Comparison of ENCODE assay signal across 14 cellular contexts in genomic region chr14:21072781-21073339, GRCh38. TPM values are rescaled to one million over a fixed set of nuclear protein-coding genes. Genes with fewer than 3 reads are reported as not detected.
DNase-seq lines count a peak whose midpoint lies in the region; ATAC-seq and TF ChIP-seq lines count a peak whose summit lies in the region.
"Had no signal": no experiment of that assay in that cellular context is flagged by ENCODE, and none has a peak within 500 bp of the region (broad histone marks: within the 10 kb centered on the region; RNA-seq: fewer than 3 reads in every experiment).

No MANE protein-coding gene starts in this region.

- TF ChIP-seq CTCF in right atrium auricular region (IDR thresholded peaks at IDR 0.05) (no peak), dorsolateral prefrontal cortex (IDR thresholded peaks at IDR 0.05 in 54 of 56, conservative IDR thresholded peaks at IDR 0.05 in 2 of 56; ENCODE audit: low read depth in 1 of 56, partially characterized antibody in 56 of 56) (no peak), neural crest cell (conservative IDR thresholded peaks at IDR 0.05) (no peak), vagina (IDR thresholded peaks at IDR 0.05) (no peak)

- H3K4me1 ChIP-seq in right atrium auricular region (peaks cover 0 to 41% of the 10 kb centered on the region in 2 donors), right cardiac atrium (ENCODE audit: control insufficient read depth, insufficient read depth, low read length) (peaks cover 3% of the 10 kb centered on the region), vagina (peaks cover 61% of the 10 kb centered on the region)

- H3K9me3 ChIP-seq in right atrium auricular region (no peaks in the 10 kb centered on the region), right cardiac atrium (ENCODE audit: control insufficient read depth, low read length) (no peaks in the 10 kb centered on the region), vagina (no peaks in the 10 kb centered on the region)
- H3K9me3 ChIP-seq: BE2C, HAP-1, thoracic aorta had no signal

- no peak for ATAC-seq in right cardiac atrium
- no peak for ATAC-seq in HG02884 (IDR thresholded peaks at IDR 0.05; ENCODE audit: unreplicated experiment)

- H3K27me3 ChIP-seq in right atrium auricular region (no peaks in the 10 kb centered on the region), right cardiac atrium (ENCODE audit: control insufficient read depth, insufficient read depth) (no peaks in the 10 kb centered on the region), dorsolateral prefrontal cortex (peaks cover 0 to 23% (median 0%) of the 10 kb centered on the region in 45 donors), vagina (no peaks in the 10 kb centered on the region)

- TF ChIP-seq POLR2A in vagina (IDR thresholded peaks at IDR 0.05): no peak

- WGBS in right cardiac atrium: 89% methylated on average over 9 of the region's 9 CpGs

- no peak overlapping the region for H3K27ac Mint-ChIP-seq in neural crest cell (ENCODE audit: unreplicated experiment)

- peaks cover 55% of the 10 kb centered on the region for H3K4me1 Mint-ChIP-seq in neural crest cell

- intact Hi-C loops in right cardiac atrium (cut with DNase I): no loop called here
- intact Hi-C loops in dorsolateral prefrontal cortex (cut with DNase I): loop anchor here in 1 of 2 donors (5.0 kb wide), 1 partner anchor 51 kb away; no protein-coding TSS in a partner anchor
- intact Hi-C loops in vagina (cut with DNase I): no loop called here

- no peaks in the 10 kb centered on the region for H3K9me3 Mint-ChIP-seq in neural crest cell

- no peak overlapping the region for H3K4me3 ChIP-seq in right atrium auricular region
- no peak overlapping the region for H3K4me3 ChIP-seq in right cardiac atrium (ENCODE audit: low read length)
- peak overlapping the region in 1 of 59 donors; percentile 13 for H3K4me3 ChIP-seq in dorsolateral prefrontal cortex
- H3K4me3 ChIP-seq in vagina: no peak overlapping the region
- H3K4me3 ChIP-seq: HAP-1, thoracic aorta had no signal

- peak overlapping the region; percentile 88 to 90 for H3K27ac ChIP-seq in right atrium auricular region
- H3K27ac ChIP-seq in right cardiac atrium (ENCODE audit: low read length): no peak overlapping the region
- H3K27ac ChIP-seq in dorsolateral prefrontal cortex: peak overlapping the region in 30 of 59 donors; percentile 1 to 98 (median 94)
- peak overlapping the region; percentile 95 for H3K27ac ChIP-seq in vagina

- peaks cover 20% of the 10 kb centered on the region for H3K36me3 Mint-ChIP-seq in neural crest cell (ENCODE audit: low read depth)

- H3K27me3 Mint-ChIP-seq in neural crest cell (ENCODE audit: low read depth): peaks cover 2% of the 10 kb centered on the region

- peak overlapping the region; percentile 96 for H3K4me3 Mint-ChIP-seq in neural crest cell

- peaks cover 22% of the 10 kb centered on the region for H3K36me3 ChIP-seq in right atrium auricular region
- H3K36me3 ChIP-seq in vagina: peaks cover 0 to 32% of the 10 kb centered on the region in 2 donors

- no peak for DNase-seq in right atrium auricular region (ENCODE audit: low spot score)
- no peak for DNase-seq in right cardiac atrium
- DNase-seq in dorsolateral prefrontal cortex: no peak
- DNase-seq in neural crest cell (ENCODE audit: low read depth, low spot score): no peak
- no peak for DNase-seq in vagina (ENCODE audit: extremely low spot score in 2 of 2)
- no peak for DNase-seq in SHP77 (lab: John Stamatoyannopoulos, UW)
- no peak for DNase-seq in MV-4-11 (lab: John Stamatoyannopoulos, UW)
- DNase-seq: BE2C; central memory CD4-positive, alpha-beta T cell; stimulated activated CD4-positive, alpha-beta T cell treated with anti-CD3 and anti-CD28 coated beads, Interleukin-4, amount 100 ng/mL, for 1 hour; T-helper 1 cell had no signal

RNA-seq across cellular contexts. Expression of gene ARHGEF40, which starts 2.8 kb away (rescaled TPM):
- total RNA-seq in right atrium auricular region (10 to 100 TPM; 14.3 to 16.0 TPM), right cardiac atrium (10 to 100 TPM; 19.8 to 25.8 (median 21.0) TPM), dorsolateral prefrontal cortex (10 to 100 TPM; 14.5 to 65.9 (median 29.4) TPM), neural crest cell (72.7 and 73.8 TPM in 2 replicates), vagina (36.3 TPM)
- polyA plus RNA-seq in right cardiac atrium: 15.1 TPM

RNA-seq across cellular contexts. Expression of gene RNASE8, which starts 15.2 kb away (rescaled TPM):
- total RNA-seq in right atrium auricular region (not detected), right cardiac atrium (not detected), dorsolateral prefrontal cortex (not detected), neural crest cell (not detected in 2 replicates), vagina (not detected)
- not detected for polyA plus RNA-seq in right cardiac atrium
- total RNA-seq: thoracic aorta had no signal

RNA-seq across cellular contexts. Expression of gene ZNF219, which starts 25.6 kb away (rescaled TPM):
- total RNA-seq in right atrium auricular region (10 to 100 TPM; 49.7 to 66.6 TPM), right cardiac atrium (10 to 100 TPM; 49.1 to 62.4 (median 56.1) TPM), dorsolateral prefrontal cortex (10 to 100 TPM; 12.5 to 59.8 (median 25.2) TPM), neural crest cell (141 and 143 TPM in 2 replicates), vagina (69.2 TPM)
- polyA plus RNA-seq in right cardiac atrium: 68.6 TPM

RNA-seq across cellular contexts. Expression of gene TMEM253, which starts 28.0 kb away (rescaled TPM):
- total RNA-seq in right atrium auricular region (not detected), right cardiac atrium (under 1 TPM; 0.28 to 0.63 (median 0.29) TPM), dorsolateral prefrontal cortex (1 to 10 TPM in 14 of 120 experiments, under 1 TPM in 40, not detected in 66; 0.30 to 5.4 (median 0.64) TPM), neural crest cell (1.6 TPM in 2 replicates), vagina (not detected)
- polyA plus RNA-seq in right cardiac atrium: 0.57 TPM
- total RNA-seq: thoracic aorta had no signal

RNA-seq across cellular contexts. Expression of gene RNASE7, which starts 30.7 kb away (rescaled TPM):
- total RNA-seq in right atrium auricular region (not detected), right cardiac atrium (not detected), dorsolateral prefrontal cortex (under 1 TPM in 2 of 120 experiments, not detected in 118; 0.53 to 0.96 TPM), neural crest cell (not detected in 2 replicates), vagina (18.2 TPM)
- not detected for polyA plus RNA-seq in right cardiac atrium
